21 cellular contexts compared by ENCODE assay signal in the genomic region with DNA sequence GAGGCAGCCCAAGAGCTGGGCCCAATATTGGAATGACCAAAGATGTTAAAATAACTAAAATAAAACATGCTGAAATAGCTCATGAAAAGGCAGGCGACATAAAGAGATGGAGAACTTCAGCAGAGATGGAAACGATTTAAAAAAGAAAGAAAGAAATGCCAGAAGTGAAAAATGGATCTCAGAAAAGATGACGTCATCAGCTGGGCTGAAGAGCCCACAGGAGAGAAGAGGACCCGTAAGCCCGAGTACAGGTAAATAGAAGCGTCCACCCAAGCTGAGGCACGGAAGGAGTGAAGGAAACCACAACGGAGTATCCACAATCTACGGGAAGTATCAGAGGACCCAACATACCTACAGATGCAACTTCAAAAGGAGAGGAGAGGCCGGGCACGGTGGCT.
DNase-seq lines count a peak whose midpoint lies in the region; ATAC-seq lines count a peak whose summit lies in the region.
"Had no signal": no experiment of that assay in that cellular context is flagged by ENCODE, and none has a peak within 500 bp of the region (broad histone marks: within the 10 kb centered on the region; RNA-seq: fewer than 3 reads in every experiment).

No MANE protein-coding gene starts in this region.

- H3K23ac ChIP-seq in mesendoderm (ENCODE audit: low read length): no peak overlapping the region

- no peak overlapping the region for H3K56ac ChIP-seq in mesendoderm (ENCODE audit: low read length)

- H3K9ac ChIP-seq in HUES6 (ENCODE audit: low read length) (no peak overlapping the region), mesendoderm (ENCODE audit: low read length) (no peak overlapping the region)

- H3K4ac ChIP-seq in mesendoderm (ENCODE audit: low read depth, low read length): no peak overlapping the region

- H3K4me1 Mint-ChIP-seq in activated naive CD4-positive, alpha-beta T cell treated with anti-CD3 and anti-CD28 coated beads, Interleukin-2, amount 10 ng/mL, durations not matched to agents 7 days and 5 days: peaks cover 54% of the 10 kb centered on the region
- H3K4me1 Mint-ChIP-seq in effector memory CD8-positive, alpha-beta T cell (ENCODE audit: low read depth in 2 of 2): peaks cover 38 to 56% of the 10 kb centered on the region in 2 donors

- no peak overlapping the region for H3K4me3 Mint-ChIP-seq in activated naive CD4-positive, alpha-beta T cell treated with anti-CD3 and anti-CD28 coated beads, Interleukin-2, amount 10 ng/mL, durations not matched to agents 7 days and 5 days
- peak overlapping the region; percentile 52 to 60 for H3K4me3 Mint-ChIP-seq in effector memory CD8-positive, alpha-beta T cell
- H3K4me3 Mint-ChIP-seq: brain, neural crest cell had no signal

- no peak for DNase-seq in activated naive CD4-positive, alpha-beta T cell treated with anti-CD3 and anti-CD28 coated beads, Interleukin-2, amount 10 ng/mL, durations not matched to agents 7 days and 5 days
- no peak for DNase-seq in activated naive CD4-positive, alpha-beta T cell treated with anti-CD3 and anti-CD28 coated beads, Interleukin-2, amount 50 U/mL, for 72 hours (ENCODE audit: low spot score in 2 of 2)
- DNase-seq in effector memory CD8-positive, alpha-beta T cell: no peak
- DNase-seq in posterior vena cava (ENCODE audit: low spot score): peak; percentile 24
- no peak for DNase-seq in mesendoderm
- DNase-seq: activated CD4-positive, alpha-beta T cell treated with anti-CD3 and anti-CD28 coated beads for 1 hour; activated CD8-positive, alpha-beta memory T cell treated with anti-CD3 and anti-CD28 coated beads, Interleukin-2, amount 50 U/mL, for 48 hours; dermis blood vessel endothelial cell; Kasumi-1; NCI-H1105; NCI-H2081; NCI-H446; psoas muscle; testis had no signal

- ATAC-seq in activated naive CD4-positive, alpha-beta T cell treated with anti-CD3 and anti-CD28 coated beads, Interleukin-2, amount 50 U/mL, for 72 hours: no peak
- ATAC-seq in effector memory CD8-positive, alpha-beta T cell (replicated peaks): no peak
- ATAC-seq in GM19035 (IDR thresholded peaks at IDR 0.05; ENCODE audit: unreplicated experiment): no peak
- ATAC-seq in HG02623 (IDR thresholded peaks at IDR 0.05; ENCODE audit: unreplicated experiment): no peak
- ATAC-seq: psoas muscle had no signal

- no peak overlapping the region for H2AK5ac ChIP-seq in mesendoderm (ENCODE audit: low read length)

- H3K79me2 ChIP-seq in mesendoderm (ENCODE audit: control insufficient read depth, insufficient read depth, low read length): no peaks in the 10 kb centered on the region
- H3K79me2 ChIP-seq: hepatocyte had no signal

- H3K27ac Mint-ChIP-seq in activated naive CD4-positive, alpha-beta T cell treated with anti-CD3 and anti-CD28 coated beads, Interleukin-2, amount 10 ng/mL, durations not matched to agents 7 days and 5 days: peak overlapping the region; percentile 75
- no peak overlapping the region for H3K27ac Mint-ChIP-seq in activated naive CD4-positive, alpha-beta T cell treated with anti-CD3 and anti-CD28 coated beads, Interleukin-2, amount 50 U/mL, for 72 hours
- H3K27ac Mint-ChIP-seq in effector memory CD8-positive, alpha-beta T cell: peak overlapping the region; percentile 91 to 96

- peaks cover 5% of the 10 kb centered on the region for H3K9me3 Mint-ChIP-seq in activated naive CD4-positive, alpha-beta T cell treated with anti-CD3 and anti-CD28 coated beads, Interleukin-2, amount 10 ng/mL, durations not matched to agents 7 days and 5 days
- peaks cover 0 to 15% of the 10 kb centered on the region in 2 donors for H3K9me3 Mint-ChIP-seq in activated naive CD4-positive, alpha-beta T cell treated with anti-CD3 and anti-CD28 coated beads, Interleukin-2, amount 50 U/mL, for 72 hours
- H3K9me3 Mint-ChIP-seq in effector memory CD8-positive, alpha-beta T cell: no peaks in the 10 kb centered on the region
- H3K9me3 Mint-ChIP-seq: brain, neural crest cell had no signal

- no CpG with 5 or more reads among the region's 11 CpGs for WGBS in mesendoderm (ENCODE audit: extremely low coverage, insufficient coverage, low lambda C conversion rate)

- peaks cover 46% of the 10 kb centered on the region for H3K36me3 Mint-ChIP-seq in activated naive CD4-positive, alpha-beta T cell treated with anti-CD3 and anti-CD28 coated beads, Interleukin-2, amount 10 ng/mL, durations not matched to agents 7 days and 5 days
- H3K36me3 Mint-ChIP-seq in activated naive CD4-positive, alpha-beta T cell treated with anti-CD3 and anti-CD28 coated beads, Interleukin-2, amount 50 U/mL, for 72 hours: peaks cover 19 to 77% of the 10 kb centered on the region in 2 donors
- peaks cover 5% of the 10 kb centered on the region for H3K36me3 Mint-ChIP-seq in effector memory CD8-positive, alpha-beta T cell (ENCODE audit: insufficient read depth)

- no peak overlapping the region for H3K4me2 ChIP-seq in mesendoderm (ENCODE audit: low read length)
- H3K4me2 ChIP-seq: hepatocyte had no signal

- no peaks in the 10 kb centered on the region for H3K27me3 Mint-ChIP-seq in activated naive CD4-positive, alpha-beta T cell treated with anti-CD3 and anti-CD28 coated beads, Interleukin-2, amount 10 ng/mL, durations not matched to agents 7 days and 5 days
- H3K27me3 Mint-ChIP-seq in effector memory CD8-positive, alpha-beta T cell: no peaks in the 10 kb centered on the region
- H3K27me3 Mint-ChIP-seq: activated naive CD8-positive, alpha-beta T cell; brain had no signal

- H2BK5ac ChIP-seq in mesendoderm (ENCODE audit: low read length): no peak overlapping the region

- intact Hi-C loops in posterior vena cava (cut with DNase I): loop anchor here in 1 of 2 donors (10.0 kb wide), 1 partner anchor 58 kb away; no protein-coding TSS in a partner anchor

- no peaks in the 10 kb centered on the region for H3K27me3 ChIP-seq in HUES6 (ENCODE audit: control insufficient read depth, insufficient read depth, low read length)
- no peaks in the 10 kb centered on the region for H3K27me3 ChIP-seq in mesendoderm (ENCODE audit: insufficient read depth, low read length, poor library complexity)
- H3K27me3 ChIP-seq: hepatocyte, testis had no signal

- no peaks in the 10 kb centered on the region for H3K9me3 ChIP-seq in HUES6 (ENCODE audit: control insufficient read depth, insufficient read depth, low read depth, low read length)
- H3K9me3 ChIP-seq: psoas muscle, testis had no signal

- no peak overlapping the region for H4K5ac ChIP-seq in mesendoderm (ENCODE audit: low read length)

- peaks cover 44% of the 10 kb centered on the region for H3K4me1 ChIP-seq in HUES6 (ENCODE audit: control insufficient read depth, insufficient read depth, low read length)
- H3K4me1 ChIP-seq in mesendoderm (ENCODE audit: control insufficient read depth, low read depth, low read length): peaks cover 4% of the 10 kb centered on the region

- H2BK15ac ChIP-seq in mesendoderm (replicated peaks; ENCODE audit: low read depth): no peak overlapping the region

- no peak overlapping the region for H2BK120ac ChIP-seq in mesendoderm (ENCODE audit: low read depth, low read length)

- H3K4me3 ChIP-seq in HUES6 (ENCODE audit: low read depth, low read length) (no peak overlapping the region), mesendoderm (ENCODE audit: low read length) (no peak overlapping the region)
- H3K4me3 ChIP-seq: hepatocyte, psoas muscle, testis had no signal

- H3K27ac ChIP-seq in HUES6 (ENCODE audit: low read depth, low read length): peak overlapping the region; percentile 13; the same call in 1 of the 2 replicates
- no peak overlapping the region for H3K27ac ChIP-seq in mesendoderm (ENCODE audit: low read depth, low read length)
- H3K27ac ChIP-seq: testis had no signal

- no peak overlapping the region for H3K18ac ChIP-seq in mesendoderm (ENCODE audit: low read length)

- H3K36me3 ChIP-seq in HUES6 (ENCODE audit: control insufficient read depth, insufficient read depth, low read length) (peaks cover 30% of the 10 kb centered on the region), mesendoderm (ENCODE audit: control insufficient read depth, insufficient read depth, low read length) (no peaks in the 10 kb centered on the region)

- CTCF ChIA-PET in activated naive CD4-positive, alpha-beta T cell treated with anti-CD3 and anti-CD28 coated beads, Interleukin-2, amount 10 ng/mL, durations not matched to agents 7 days and 5 days (lab: Charles Lee): interaction anchor here (0.9 to 2.3 kb wide), 3 partner anchors 17 to 25 kb away, joined by 3 to 8 read pairs (median 6); no protein-coding TSS in a partner anchor

- H4K8ac ChIP-seq in mesendoderm (ENCODE audit: low read depth, low read length): no peak overlapping the region

- peaks cover 5% of the 10 kb centered on the region for H3K79me1 ChIP-seq in mesendoderm (ENCODE audit: low read length)

Comparison
In these comparisons a context has a peak if more than half of its experiments do, and no peak if none do; other contexts are left out.
1. H3K27ac Mint-ChIP-seq: peak in activated naive CD4-positive, alpha-beta T cell treated with anti-CD3 and anti-CD28 coated beads, Interleukin-2, amount 10 ng/mL, durations not matched to agents 7 days and 5 days (single experiment) and effector memory CD8-positive, alpha-beta T cell (2 of 2); none in activated naive CD4-positive, alpha-beta T cell treated with anti-CD3 and anti-CD28 coated beads, Interleukin-2, amount 50 U/mL, for 72 hours (0 of 2).